In genomic region chr4:149572711-149573110, GRCh38 we compare ENCODE assay signal across 2 cellular contexts.
A peak's percentile ranks its signal among the peaks of the same experiment; 100 is the strongest.
TF ChIP-seq lines count a peak whose summit lies in the region.

No MANE protein-coding gene starts in this region.

TF ChIP-seq in HepG2, 621 proteins besides CTCF, POLR2A, EP300 and RAD21 (continued from another document):
- no peak for TF ChIP-seq ZHX1 (CRISPR knock-in tag; IDR thresholded peaks at IDR 0.05; ENCODE audit: low read depth)

TF ChIP-seq in K562, 482 proteins besides CTCF, POLR2A, EP300 and RAD21 (continued from another document):
- TF ChIP-seq BCL6 (CRISPR knock-in tag; IDR thresholded peaks at IDR 0.05) (no peak), CEBPG (CRISPR knock-in tag; IDR thresholded peaks at IDR 0.05) (no peak), CEBPG (tag; conservative IDR thresholded peaks at IDR 0.05 in 1 of 2, IDR thresholded peaks at IDR 0.05 in 1 of 2) (peak in 1 of 2 experiments; percentile 60; a peak in 1 of 4 replicates), CEBPB (tag; IDR thresholded peaks at IDR 0.05) (peak; percentile 19; the same call in 1 of the 2 replicates)
